ENCODE assay signal across 29 cellular contexts in genomic region chr2:48983556-48983955, GRCh38.
"Had no signal": no experiment of that assay in that cellular context is flagged by ENCODE, and none has a peak within 500 bp of the region (broad histone marks: within the 10 kb centered on the region; RNA-seq: fewer than 3 reads in every experiment).

No MANE protein-coding gene starts in this region.

- H3K27me3 ChIP-seq: adrenal gland, body of pancreas had no signal

- H3K4me3 ChIP-seq: adrenal gland, body of pancreas, breast epithelium, K562, PC-9 had no signal

- H3K27ac Mint-ChIP-seq: activated CD4-positive, alpha-beta T cell treated with anti-CD3 and anti-CD28 coated beads, Interleukin-2, amount 10 ng/mL, durations not matched to agents 24 days and 14 days; activated CD8-positive, alpha-beta T cell treated with anti-CD3 and anti-CD28 coated beads, Interleukin-2, amount 10 ng/mL, durations not matched to agents 7 days and 5 days; activated naive CD4-positive, alpha-beta T cell treated with anti-CD3 and anti-CD28 coated beads, Interleukin-2, amount 50 U/mL, for 72 hours; activated T-cell treated with anti-CD3 and anti-CD28 coated beads, Interleukin-2, amount 50 U/mL, for 24 hours; activated T-helper 2 cell treated with anti-CD3 and anti-CD28 coated beads, Interferon-gamma antibody, Interleukin-2, Interleukin-4, amounts not matched to agents 10 μg/mL and 5 μg/mL and 100 μg/mL, durations not matched to agents 14 hours and 24 hours and 36 hours had no signal

- H3K4me1 Mint-ChIP-seq: activated CD4-positive, alpha-beta T cell treated with anti-CD3 and anti-CD28 coated beads, Interleukin-2, amount 10 ng/mL, durations not matched to agents 24 days and 14 days had no signal

- DNase-seq: activated CD4-positive, alpha-beta T cell treated with anti-CD3 and anti-CD28 coated beads, Interleukin-2, amount 10 ng/mL, durations not matched to agents 24 days and 14 days; activated CD4-positive, alpha-beta T cell treated with anti-CD3 and anti-CD28 coated beads, Interleukin-2, amount 50 U/mL, for 4 hours; activated CD8-positive, alpha-beta T cell treated with anti-CD3 and anti-CD28 coated beads, Interleukin-2, amount 10 ng/mL, durations not matched to agents 7 days and 5 days; activated gamma-delta T cell; activated naive CD4-positive, alpha-beta T cell treated with Interleukin-2 at 50 U/mL for 16 hours; activated T-cell treated with anti-CD3 and anti-CD28 coated beads, Interleukin-2, amount 50 U/mL, for 24 hours; body of pancreas; caudate nucleus; NCI-H1105; NCI-H1436; NCI-H1694; NCI-H1930; NCI-H2081 treated with DMSO at 0.1 percent for 48 hours; NCI-H226; NCI-H446 treated with DMSO at 0.1 percent for 48 hours; NCI-H524; NCI-H69; PC-9; SIG-M5; SW 1271; T-helper 1 cell; T-helper 2 cell; T-helper 9 cell had no signal

- H3K4me3 Mint-ChIP-seq: activated CD4-positive, alpha-beta T cell treated with anti-CD3 and anti-CD28 coated beads, Interleukin-2, amount 10 ng/mL, durations not matched to agents 24 days and 14 days; activated CD8-positive, alpha-beta T cell treated with anti-CD3 and anti-CD28 coated beads, Interleukin-2, amount 10 ng/mL, durations not matched to agents 7 days and 5 days; activated T-cell treated with anti-CD3 and anti-CD28 coated beads, Interleukin-2, amount 50 U/mL, for 24 hours had no signal

- ATAC-seq: activated CD8-positive, alpha-beta T cell treated with anti-CD3 and anti-CD28 coated beads, Interleukin-2, amount 10 ng/mL, durations not matched to agents 7 days and 5 days; activated naive CD4-positive, alpha-beta T cell treated with anti-CD3 and anti-CD28 coated beads, Interleukin-2, amount 50 U/mL, for 72 hours; body of pancreas; K562; Right ventricle myocardium inferior had no signal

- H3K36me3 ChIP-seq: adrenal gland, breast epithelium had no signal

- H3K27me3 Mint-ChIP-seq: activated CD4-positive, alpha-beta T cell treated with anti-CD3 and anti-CD28 coated beads, Interleukin-2, amount 10 ng/mL, durations not matched to agents 24 days and 14 days had no signal

- H3K9me3 ChIP-seq: adrenal gland, body of pancreas, breast epithelium had no signal

- H3K36me3 Mint-ChIP-seq: activated naive CD4-positive, alpha-beta T cell treated with anti-CD3 and anti-CD28 coated beads, Interleukin-2, amount 50 U/mL, for 72 hours had no signal

- H3K9me3 Mint-ChIP-seq: activated CD4-positive, alpha-beta T cell treated with anti-CD3 and anti-CD28 coated beads, Interleukin-2, amount 10 ng/mL, durations not matched to agents 24 days and 14 days; activated T-cell treated with anti-CD3 and anti-CD28 coated beads, Interleukin-2, amount 50 U/mL, for 24 hours; activated T-helper 2 cell treated with anti-CD3 and anti-CD28 coated beads, Interferon-gamma antibody, Interleukin-2, Interleukin-4, amounts not matched to agents 10 μg/mL and 5 μg/mL and 100 μg/mL, durations not matched to agents 14 hours and 24 hours and 36 hours had no signal
